Comparison of ENCODE assay signal across 1 cellular context in genomic region chr6:166342293-166343156, GRCh38.
A peak's percentile ranks its signal among the peaks of the same experiment; 100 is the strongest.
TF ChIP-seq lines count a peak whose summit lies in the region.

TSS of gene SFT2D1 (minus strand) at chr6:166342545. CDS start at chr6:166342481, 64 bp downstream.

TF ChIP-seq in HepG2, 621 proteins besides CTCF, POLR2A, EP300 and RAD21 (continued from another document and continues in another):
- no peak; the same call in 1 of the 2 replicates for TF ChIP-seq SOX13 (IDR thresholded peaks at IDR 0.05)
- TF ChIP-seq SOX13 (CRISPR knock-in tag; conservative IDR thresholded peaks at IDR 0.05 in 1 of 2, IDR thresholded peaks at IDR 0.05 in 1 of 2), result peak in 1 of 2 experiments; percentile 30; a peak in 2 of 4 replicates
- no peak; the same call in none of the 2 replicates for TF ChIP-seq HMGXB3 (CRISPR knock-in tag; IDR thresholded peaks at IDR 0.05; ENCODE audit: borderline replicate concordance)
- TF ChIP-seq SRSF1 (optimal IDR thresholded peaks at IDR 0.05; ENCODE audit: low read depth, low read length), result peak; percentile 84
- peak; percentile 29; the same call in 1 of the 2 replicates for TF ChIP-seq SNAPC5 (CRISPR knock-in tag; IDR thresholded peaks at IDR 0.05; ENCODE audit: borderline replicate concordance)
- peak; percentile 60 for TF ChIP-seq ZSCAN31 (CRISPR knock-in tag; IDR thresholded peaks at IDR 0.05; ENCODE audit: low read depth)
- TF ChIP-seq POLR2AphosphoS2 (IDR thresholded peaks at IDR 0.05; ENCODE audit: low read depth, low read length), result no peak
- TF ChIP-seq NFE2L2 (IDR thresholded peaks at IDR 0.05; ENCODE audit: low read length), result no peak
- no peak for TF ChIP-seq NONO (IDR thresholded peaks at IDR 0.05)
- peak; percentile 100 for TF ChIP-seq NONO (CRISPR knock-in tag; conservative IDR thresholded peaks at IDR 0.05)
- no peak; the same call in 1 of the 2 replicates for TF ChIP-seq FUBP1 (CRISPR knock-in tag; IDR thresholded peaks at IDR 0.05; ENCODE audit: borderline replicate concordance)
- TF ChIP-seq TCF7 (IDR thresholded peaks at IDR 0.05; ENCODE audit: low read depth), result no peak
- peak; percentile 86; the same call in 1 of the 2 replicates for TF ChIP-seq ZSCAN21 (CRISPR knock-in tag; IDR thresholded peaks at IDR 0.05; ENCODE audit: borderline replicate concordance)
- peak; percentile 92; the same call in 1 of the 2 replicates for TF ChIP-seq NKX3-1 (CRISPR knock-in tag; IDR thresholded peaks at IDR 0.05)
- TF ChIP-seq ZBTB26 (CRISPR knock-in tag; IDR thresholded peaks at IDR 0.05; ENCODE audit: borderline replicate concordance), result peak; percentile 69
- peak; percentile 91 for TF ChIP-seq POGZ (CRISPR knock-in tag; IDR thresholded peaks at IDR 0.05)
- TF ChIP-seq ZNF367 (CRISPR knock-in tag; IDR thresholded peaks at IDR 0.05; ENCODE audit: borderline replicate concordance), result peak; percentile 94
- TF ChIP-seq ZMYM2 (CRISPR knock-in tag; IDR thresholded peaks at IDR 0.05), result peak; percentile 92
- TF ChIP-seq IKZF5 (CRISPR knock-in tag; IDR thresholded peaks at IDR 0.05), result peak; percentile 81; the same call in 1 of the 2 replicates
- TF ChIP-seq ZNF737 (CRISPR knock-in tag; IDR thresholded peaks at IDR 0.05; ENCODE audit: borderline replicate concordance), result peak; percentile 90; the same call in 1 of the 2 replicates
- no peak for TF ChIP-seq MTF1 (CRISPR knock-in tag; IDR thresholded peaks at IDR 0.05)
- TF ChIP-seq CEBPZ (IDR thresholded peaks at IDR 0.05; ENCODE audit: low read length), result no peak
- peak; percentile 83; the same call in 1 of the 2 replicates for TF ChIP-seq PCBP1 (IDR thresholded peaks at IDR 0.05; ENCODE audit: borderline replicate concordance, low read depth, low read length)
- TF ChIP-seq ZNF607 (CRISPR knock-in tag; IDR thresholded peaks at IDR 0.05; ENCODE audit: borderline replicate concordance), result peak; percentile 97
- TF ChIP-seq ZBTB1 (CRISPR knock-in tag; IDR thresholded peaks at IDR 0.05; ENCODE audit: borderline replicate concordance), result no peak
- TF ChIP-seq GABPA (IDR thresholded peaks at IDR 0.05; ENCODE audit: low read depth, low read length), result peak; percentile 95
- peak; percentile 95 for TF ChIP-seq GABPA (CRISPR knock-in tag; IDR thresholded peaks at IDR 0.05; ENCODE audit: low read depth)
- TF ChIP-seq ZNF276 (CRISPR knock-in tag; IDR thresholded peaks at IDR 0.05; ENCODE audit: low read depth), result peak; percentile 58; the same call in 1 of the 2 replicates
- TF ChIP-seq ATF4 (CRISPR knock-in tag; IDR thresholded peaks at IDR 0.05), result peak in 1 of 2 experiments; percentile 79; a peak in 2 of 4 replicates
- no peak for TF ChIP-seq ZNF550 (CRISPR knock-in tag; IDR thresholded peaks at IDR 0.05; ENCODE audit: borderline replicate concordance)
- TF ChIP-seq SP5 (CRISPR knock-in tag; IDR thresholded peaks at IDR 0.05; ENCODE audit: borderline replicate concordance, low read depth), result peak; percentile 9; the same call in 1 of the 2 replicates
- TF ChIP-seq ZSCAN25 (CRISPR knock-in tag; IDR thresholded peaks at IDR 0.05), result no peak
- TF ChIP-seq ZNF770 (CRISPR knock-in tag; IDR thresholded peaks at IDR 0.05), result peak; percentile 78
- TF ChIP-seq ZNF816 (CRISPR knock-in tag; IDR thresholded peaks at IDR 0.05; ENCODE audit: borderline replicate concordance), result peak; percentile 92
- TF ChIP-seq BCLAF1 (IDR thresholded peaks at IDR 0.05), result no peak
- peak; percentile 97 for TF ChIP-seq KLF9 (CRISPR knock-in tag; IDR thresholded peaks at IDR 0.05; ENCODE audit: low read depth)
- peak; percentile 98 for TF ChIP-seq POLR2G (IDR thresholded peaks at IDR 0.05; ENCODE audit: low read depth, low read length)
- no peak; the same call in 1 of the 2 replicates for TF ChIP-seq ZNF543 (CRISPR knock-in tag; IDR thresholded peaks at IDR 0.05)
